Comparison of ENCODE assay signal across 30 cellular contexts in genomic region chr17:47684025-47684424, GRCh38. TPM values are rescaled to one million over a fixed set of nuclear protein-coding genes. Genes with fewer than 3 reads are reported as not detected.
DNase-seq lines count a peak whose midpoint lies in the region; ATAC-seq, FAIRE-seq and TF ChIP-seq lines count a peak whose summit lies in the region.
"Had no signal": no experiment of that assay in that cellular context is flagged by ENCODE, and none has a peak within 500 bp of the region (broad histone marks: within the 10 kb centered on the region; RNA-seq: fewer than 3 reads in every experiment).

No MANE protein-coding gene starts in this region.

- H3K79me1 ChIP-seq in H1 (ENCODE audit: low read depth, low read length), result no peaks in the 10 kb centered on the region

- POLR2A ChIA-PET in H1 (lab: Charles Lee; ENCODE audit: partially characterized antibody), result interaction anchor here (0.6 to 46.3 kb wide), 9 partner anchors 2 to 1816 kb away, joined by 3 to 1575 read pairs (median 4); partner anchors contain the start of genes KPNB1 and TBKBP1

- H3K4me1 ChIP-seq in H1 (replicated peaks in 1 of 4; ENCODE audit: control insufficient read depth in 3 of 4, insufficient read depth in 4 of 4, low read length in 3 of 4) (peaks cover 2 to 11% (median 5%) of the 10 kb centered on the region in 4 experiments; a peak in 5 of 7 replicates), neural progenitor cell (peaks cover 15% of the 10 kb centered on the region)
- H3K4me1 ChIP-seq: breast epithelium, colonic mucosa had no signal

- H2BK12ac ChIP-seq in H1 (ENCODE audit: low read depth, low read length), result no peak overlapping the region

- TF ChIP-seq POLR2A in GM12892 (IDR thresholded peaks at IDR 0.05; ENCODE audit: low read depth, low read length) (peak; percentile 64), H1 (IDR thresholded peaks at IDR 0.05; ENCODE audit: control extremely low read depth in 1 of 2, low read depth in 2 of 2, low read length in 2 of 2) (no peak; a peak in 1 of 3 replicates)

- no peak overlapping the region for H4K8ac ChIP-seq in H1 (ENCODE audit: extremely low read depth, insufficient read depth, low read length)

- H3K4me2 ChIP-seq in H1 (ENCODE audit: insufficient read depth in 1 of 2, low read depth in 2 of 2, low read length in 2 of 2) (no peak overlapping the region), neural progenitor cell (no peak overlapping the region)
- H3K4me2 ChIP-seq: hepatocyte, KMS-11, PC-9 had no signal

- no peak overlapping the region for H4K91ac ChIP-seq in H1 (replicated peaks; ENCODE audit: insufficient read length, low read length)

- no peak for TF ChIP-seq RAD21 in H1 (IDR thresholded peaks at IDR 0.05 in 1 of 2, conservative IDR thresholded peaks at IDR 0.05 in 1 of 2; ENCODE audit: low read depth in 2 of 2, low read length in 2 of 2)

- no peak overlapping the region for H3K4ac ChIP-seq in H1 (replicated peaks; ENCODE audit: insufficient read length, low read depth, low read length)

- H3K9ac ChIP-seq in H1 (replicated peaks in 1 of 4; ENCODE audit: extremely low read depth in 1 of 4, low read depth in 3 of 4, low read length in 3 of 4), result no peak overlapping the region
- no peak overlapping the region for H3K9ac ChIP-seq in neural progenitor cell
- H3K9ac ChIP-seq: KMS-11 had no signal

- whole genome bisulfite sequencing in H1 (ENCODE audit: extremely low coverage in 1 of 2, insufficient coverage in 1 of 2, insufficient read length in 1 of 2, insufficient replicate concordance in 2 of 2, low coverage in 1 of 2, low lambda C conversion rate in 2 of 2, missing lambda C conversion rate in 1 of 2), 2 experiments, result 93% methylated on average over 4 of the region's 4 CpGs; no CpG with 5 or more reads in 1 of the 2 experiments

- no peak for TF ChIP-seq EP300 in H1 (IDR thresholded peaks at IDR 0.05; ENCODE audit: borderline replicate concordance in 1 of 2, low read depth in 2 of 2, low read length in 2 of 2)

- H3K4me3 ChIP-seq in H1 (ENCODE audit: extremely low read depth in 1 of 4, insufficient read depth in 2 of 4, low read depth in 3 of 4, low read length in 4 of 4) (no peak overlapping the region), neural progenitor cell (no peak overlapping the region), H7 (ENCODE audit: insufficient read depth, low read depth, low read length) (no peak overlapping the region)
- H3K4me3 ChIP-seq: breast epithelium, colonic mucosa, esophagus muscularis mucosa, hepatocyte, PC-9 had no signal

- H3K14ac ChIP-seq in H1 (ENCODE audit: insufficient read length), result no peak overlapping the region

- H3K27me3 Mint-ChIP-seq in activated T-cell treated with anti-CD3 and anti-CD28 coated beads, Interleukin-2, amount 50 U/mL, for 72 hours (ENCODE audit: low read depth), result no peaks in the 10 kb centered on the region
- H3K27me3 Mint-ChIP-seq in activated T-cell treated with anti-CD3 and anti-CD28 coated beads, Interleukin-2, amount 50 U/mL, for 4 hours (ENCODE audit: low read depth), result no peaks in the 10 kb centered on the region
- H3K27me3 Mint-ChIP-seq in neural progenitor cell (ENCODE audit: insufficient read depth, low read depth), result peaks cover 2% of the 10 kb centered on the region
- H3K27me3 Mint-ChIP-seq: effector memory CD8-positive, alpha-beta T cell; naive thymus-derived CD4-positive, alpha-beta T cell; stimulated activated memory B cell treated with anti-CD40 and anti-IgM and Interleukin-4, amounts not matched to agents 10 μg/mL and 1 μg/mL and 100 μg/mL, for 72 hours had no signal

- peak overlapping the region; percentile 88 for H3K27ac Mint-ChIP-seq in activated T-cell treated with anti-CD3 and anti-CD28 coated beads, Interleukin-2, amount 50 U/mL, for 72 hours
- no peak overlapping the region for H3K27ac Mint-ChIP-seq in neural progenitor cell
- H3K27ac Mint-ChIP-seq: stimulated activated memory B cell treated with anti-CD40 and anti-IgM and Interleukin-4, amounts not matched to agents 10 μg/mL and 1 μg/mL and 100 μg/mL, for 72 hours had no signal

- H3K27ac ChIP-seq in H1 (ENCODE audit: low read depth, low read length), result no peak overlapping the region
- H3K27ac ChIP-seq in neural progenitor cell, result peak overlapping the region; percentile 14
- H3K27ac ChIP-seq: C4-2B, colonic mucosa, esophagus muscularis mucosa, hepatocyte, KMS-11 had no signal

- peaks cover 16 to 54% of the 10 kb centered on the region in 2 donors for H3K36me3 Mint-ChIP-seq in activated T-cell treated with anti-CD3 and anti-CD28 coated beads, Interleukin-2, amount 50 U/mL, for 72 hours (ENCODE audit: insufficient read depth in 2 of 2)
- H3K36me3 Mint-ChIP-seq in activated T-cell treated with anti-CD3 and anti-CD28 coated beads, Interleukin-2, amount 50 U/mL, for 4 hours (ENCODE audit: insufficient read depth), result peaks cover 48% of the 10 kb centered on the region
- peaks cover 40% of the 10 kb centered on the region for H3K36me3 Mint-ChIP-seq in neural progenitor cell

- H3K56ac ChIP-seq in H1 (replicated peaks; ENCODE audit: insufficient read length, low read depth, low read length), result no peak overlapping the region

- H3K79me2 ChIP-seq in H1 (ENCODE audit: control insufficient read depth in 1 of 2, insufficient read depth in 2 of 2, low read length in 2 of 2), result no peaks in the 10 kb centered on the region
- H3K79me2 ChIP-seq in neural progenitor cell (ENCODE audit: low read depth), result no peaks in the 10 kb centered on the region
- H3K79me2 ChIP-seq: hepatocyte had no signal

- H2AK5ac ChIP-seq in H1 (ENCODE audit: low read depth, low read length), result no peak overlapping the region

- no peaks in the 10 kb centered on the region for H3K23me2 ChIP-seq in H1 (ENCODE audit: low read depth, low read length)

- no peak overlapping the region for H2BK20ac ChIP-seq in H1 (ENCODE audit: low read length)

- H2AFZ ChIP-seq in H1 (ENCODE audit: low read length), result no peak overlapping the region
- H2AFZ ChIP-seq in neural progenitor cell (replicated peaks), result no peak overlapping the region
- H2AFZ ChIP-seq: hepatocyte, PC-9 had no signal

- peaks cover 29% of the 10 kb centered on the region for H3K4me1 Mint-ChIP-seq in activated T-cell treated with anti-CD3 and anti-CD28 coated beads, Interleukin-2, amount 50 U/mL, for 72 hours (ENCODE audit: low read depth)
- H3K4me1 Mint-ChIP-seq in activated T-cell treated with anti-CD3 and anti-CD28 coated beads, Interleukin-2, amount 50 U/mL, for 4 hours (ENCODE audit: low read depth), result peaks cover 5% of the 10 kb centered on the region
- peaks cover 11% of the 10 kb centered on the region for H3K4me1 Mint-ChIP-seq in neural progenitor cell
- H3K4me1 Mint-ChIP-seq: stimulated activated memory B cell treated with anti-CD40 and anti-IgM and Interleukin-4, amounts not matched to agents 10 μg/mL and 1 μg/mL and 100 μg/mL, for 72 hours had no signal

- H3K4me3 Mint-ChIP-seq in activated T-cell treated with anti-CD3 and anti-CD28 coated beads, Interleukin-2, amount 50 U/mL, for 72 hours, result no peak overlapping the region
- no peak overlapping the region for H3K4me3 Mint-ChIP-seq in activated T-cell treated with anti-CD3 and anti-CD28 coated beads, Interleukin-2, amount 50 U/mL, for 4 hours
- H3K4me3 Mint-ChIP-seq in neural progenitor cell, result no peak overlapping the region
- H3K4me3 Mint-ChIP-seq: effector memory CD8-positive, alpha-beta T cell; naive thymus-derived CD4-positive, alpha-beta T cell; stimulated activated memory B cell treated with anti-CD40 and anti-IgM and Interleukin-4, amounts not matched to agents 10 μg/mL and 1 μg/mL and 100 μg/mL, for 72 hours had no signal

- no peak overlapping the region for H2BK15ac ChIP-seq in H1 (ENCODE audit: low read length)

- CTCF ChIA-PET in H1 (lab: Charles Lee; ENCODE audit: partially characterized antibody), result interaction anchor here (0.6 to 2.0 kb wide), 7 partner anchors 9 to 1472 kb away, joined by 3 to 8 read pairs (median 3); no protein-coding TSS in a partner anchor

- no peak for ATAC-seq in activated T-cell treated with anti-CD3 and anti-CD28 coated beads, Interleukin-2, amount 50 U/mL, for 72 hours (replicated peaks in 1 of 2)
- ATAC-seq in activated T-cell treated with anti-CD3 and anti-CD28 coated beads, Interleukin-2, amount 50 U/mL, for 4 hours, result no peak
- no peak for ATAC-seq in HG02678 (IDR thresholded peaks at IDR 0.05; ENCODE audit: unreplicated experiment)
- ATAC-seq: effector memory CD8-positive, alpha-beta T cell; naive thymus-derived CD4-positive, alpha-beta T cell; right cardiac atrium; stimulated activated memory B cell treated with anti-CD40 and anti-IgM and Interleukin-4, amounts not matched to agents 10 μg/mL and 1 μg/mL and 100 μg/mL, for 72 hours had no signal

- peaks cover 87% of the 10 kb centered on the region for H3F3A ChIP-seq in neural progenitor cell (ENCODE audit: low read depth)

- TF ChIP-seq CTCF in H1 (IDR thresholded peaks at IDR 0.05; ENCODE audit: control extremely low read depth in 1 of 3, insufficient read depth in 1 of 3, low read depth in 1 of 3, low read length in 3 of 3) (no peak), neural progenitor cell (IDR thresholded peaks at IDR 0.05) (no peak)

- no peak for FAIRE-seq in GM12892 (lab: Jason Lieb, UNC)
- FAIRE-seq in H1 (lab: Jason Lieb, UNC), result no peak
- FAIRE-seq: D721Med, frontal cortex, GM19239, TTC549 had no signal

- H4K20me1 ChIP-seq in H1 (replicated peaks in 1 of 2; ENCODE audit: control insufficient read depth in 1 of 2, insufficient read depth in 2 of 2, low read length in 2 of 2) (peaks cover 0 to 7% of the 10 kb centered on the region in 2 experiments), neural progenitor cell (ENCODE audit: low read depth) (peaks cover 54% of the 10 kb centered on the region)

- H3K27me3 ChIP-seq in H1 (replicated peaks in 1 of 4; ENCODE audit: control insufficient read depth in 3 of 4, extremely low read depth in 1 of 4, insufficient read depth in 3 of 4, low read length in 3 of 4), result no peaks in the 10 kb centered on the region
- no peaks in the 10 kb centered on the region for H3K27me3 ChIP-seq in neural progenitor cell
- no peaks in the 10 kb centered on the region for H3K27me3 ChIP-seq in H7 (ENCODE audit: control insufficient read depth, insufficient read depth, low read length)
- H3K27me3 ChIP-seq: breast epithelium, colonic mucosa, esophagus muscularis mucosa, hepatocyte had no signal

- no peak overlapping the region for H3K18ac ChIP-seq in H1 (ENCODE audit: extremely low read depth, low read length)

- no peak overlapping the region for H2BK5ac ChIP-seq in H1 (ENCODE audit: low read depth, low read length)

- no peak for DNase-seq in activated T-cell treated with anti-CD3 and anti-CD28 coated beads, Interleukin-2, amount 50 U/mL, for 72 hours
- DNase-seq in activated T-cell treated with anti-CD3 and anti-CD28 coated beads, Interleukin-2, amount 50 U/mL, for 4 hours, result no peak
- no peak for DNase-seq in GM12892 (ENCODE audit: insufficient read length)
- DNase-seq in H1 (ENCODE audit: low read depth in 1 of 2, low spot score in 2 of 2), result no peak
- no peak for DNase-seq in neural progenitor cell (ENCODE audit: low spot score)
- DNase-seq in H7, result no peak
- DNase-seq in SKM-1 (lab: John Stamatoyannopoulos, UW; ENCODE audit: unreplicated experiment), result no peak
- DNase-seq: activated effector memory CD4-positive, alpha-beta T cell treated with anti-CD3 and anti-CD28 coated beads, Interleukin-2, amount 50 U/mL, for 16 hours; amniotic stem cell; colonic mucosa; effector memory CD8-positive, alpha-beta T cell; naive thymus-derived CD4-positive, alpha-beta T cell; NCI-H1436; NCI-H446 treated with DMSO at 0.1 percent for 48 hours; PC-9; right cardiac atrium; SHP77; stimulated activated CD4-positive, alpha-beta T cell treated with anti-CD3 and anti-CD28 coated beads, Interleukin-4, amount 100 ng/mL, for 1 hour had no signal

- H3K9me3 ChIP-seq in H1 (ENCODE audit: insufficient read depth in 2 of 2, low read depth in 1 of 2, low read length in 1 of 2) (no peaks in the 10 kb centered on the region), neural progenitor cell (ENCODE audit: low read depth) (no peaks in the 10 kb centered on the region)
- H3K9me3 ChIP-seq: breast epithelium, colonic mucosa, esophagus muscularis mucosa had no signal

- no peak overlapping the region for H2BK120ac ChIP-seq in H1 (replicated peaks; ENCODE audit: low read depth, low read length)

- H4K5ac ChIP-seq in H1 (ENCODE audit: insufficient read length, low read depth, low read length), result no peak overlapping the region

- no peak overlapping the region for H3K23ac ChIP-seq in H1 (ENCODE audit: insufficient read length)

- no peaks in the 10 kb centered on the region for H3K9me3 Mint-ChIP-seq in activated T-cell treated with anti-CD3 and anti-CD28 coated beads, Interleukin-2, amount 50 U/mL, for 72 hours
- no peaks in the 10 kb centered on the region for H3K9me3 Mint-ChIP-seq in activated T-cell treated with anti-CD3 and anti-CD28 coated beads, Interleukin-2, amount 50 U/mL, for 4 hours
- no peaks in the 10 kb centered on the region for H3K9me3 Mint-ChIP-seq in neural progenitor cell
- H3K9me3 Mint-ChIP-seq: effector memory CD8-positive, alpha-beta T cell; stimulated activated memory B cell treated with anti-CD40 and anti-IgM and Interleukin-4, amounts not matched to agents 10 μg/mL and 1 μg/mL and 100 μg/mL, for 72 hours had no signal

- H3K36me3 ChIP-seq in H1 (ENCODE audit: control insufficient read depth in 2 of 4, insufficient read depth in 4 of 4, low read length in 3 of 4) (peaks cover 30 to 64% (median 44%) of the 10 kb centered on the region in 4 experiments), neural progenitor cell (peaks cover 21% of the 10 kb centered on the region), H7 (replicated peaks; ENCODE audit: control insufficient read depth, insufficient read depth, low read length) (peaks cover 27% of the 10 kb centered on the region)
- H3K36me3 ChIP-seq: breast epithelium had no signal

RNA-seq across cellular contexts. Expression of gene TBKBP1, which starts 9.9 kb away (rescaled TPM):
- 10 to 100 TPM; 24.2 to 28.7 TPM for total RNA-seq in activated T-cell treated with anti-CD3 and anti-CD28 coated beads, Interleukin-2, amount 50 U/mL, for 72 hours
- 10 to 100 TPM; 24.4 to 34.7 (median 24.6) TPM for total RNA-seq in activated T-cell treated with anti-CD3 and anti-CD28 coated beads, Interleukin-2, amount 50 U/mL, for 4 hours
- 0.59 TPM for polyA plus RNA-seq in GM12892 (2012; ENCODE audit: missing spikeins)
- 15.1 and 16.7 TPM in 2 replicates for total RNA-seq in H1 (2021; fragmentation: NEBNext Ultra II Directional; extraction: Animal tissue kit (Norgen Biotek cat#: 25700))
- polyA plus RNA-seq in H1 (2011; rRNA removed), result 6.3 and 9.3 TPM in 2 replicates
- polyA plus RNA-seq in H1 (2011; cell fraction: cytosol; rRNA removed), result 8.4 TPM
- 20.6 TPM for polyA plus RNA-seq in H1 (2011; cell fraction: nucleus; rRNA removed)
- 17.1 to 26.1 TPM (median 23.5 TPM) in 4 replicates for polyA plus RNA-seq in H1 (2012, experiment 1 of 2)
- polyA plus RNA-seq in H1 (2012, experiment 2 of 2), result 21.5 TPM
- polyA plus RNA-seq in H1 (2013, experiment 1 of 2), result 6.6 TPM
- 7.1 TPM for polyA plus RNA-seq in H1 (2013, experiment 2 of 2)
- polyA minus RNA-seq in H1 (2011; rRNA and poly(A)+ RNA removed), result 5.1 and 6.0 TPM in 2 replicates
- polyA minus RNA-seq in H1 (2011; cell fraction: cytosol; rRNA and poly(A)+ RNA removed), result 11.2 TPM
- polyA minus RNA-seq in H1 (2011; cell fraction: nucleus; rRNA and poly(A)+ RNA removed), result 7.2 TPM
- total RNA-seq in neural progenitor cell (ENCODE audit: low replicate concordance), result 3.0 and 21.6 TPM in 2 replicates
- 13.9 and 16.3 TPM in 2 replicates for total RNA-seq in H7 (2014; rRNA removed; shearing (Covaris generic))

RNA-seq across cellular contexts. Expression of gene KPNB1, which starts 34.3 kb away (rescaled TPM):
- 100 to 1,000 TPM; 581 to 729 TPM for total RNA-seq in activated T-cell treated with anti-CD3 and anti-CD28 coated beads, Interleukin-2, amount 50 U/mL, for 72 hours
- total RNA-seq in activated T-cell treated with anti-CD3 and anti-CD28 coated beads, Interleukin-2, amount 50 U/mL, for 4 hours, result 100 to 1,000 TPM; 916 to 992 (median 944) TPM
- 343 TPM for polyA plus RNA-seq in GM12892 (2012; ENCODE audit: missing spikeins)
- total RNA-seq in H1 (2021; fragmentation: NEBNext Ultra II Directional; extraction: Animal tissue kit (Norgen Biotek cat#: 25700)), result 625 and 635 TPM in 2 replicates
- polyA plus RNA-seq in H1 (2011; rRNA removed), result 142 and 171 TPM in 2 replicates
- polyA plus RNA-seq in H1 (2011; cell fraction: cytosol; rRNA removed), result 209 TPM
- 433 TPM for polyA plus RNA-seq in H1 (2011; cell fraction: nucleus; rRNA removed)
- polyA plus RNA-seq in H1 (2012, experiment 1 of 2), result 357 to 670 TPM (median 408 TPM) in 4 replicates
- polyA plus RNA-seq in H1 (2012, experiment 2 of 2), result 16.3 TPM
- polyA plus RNA-seq in H1 (2013, experiment 1 of 2), result 602 TPM
- polyA plus RNA-seq in H1 (2013, experiment 2 of 2), result 545 TPM
- polyA minus RNA-seq in H1 (2011; rRNA and poly(A)+ RNA removed), result 512 and 884 TPM in 2 replicates
- polyA minus RNA-seq in H1 (2011; cell fraction: cytosol; rRNA and poly(A)+ RNA removed), result 185 TPM
- polyA minus RNA-seq in H1 (2011; cell fraction: nucleus; rRNA and poly(A)+ RNA removed), result 342 TPM
- 454 and 543 TPM in 2 replicates for total RNA-seq in neural progenitor cell (ENCODE audit: low replicate concordance)
- total RNA-seq in H7 (2014; rRNA removed; shearing (Covaris generic)), result 389 and 429 TPM in 2 replicates

RNA-seq across cellular contexts. Expression of gene TBX21, which starts 49.0 kb away (rescaled TPM):
- total RNA-seq in activated T-cell treated with anti-CD3 and anti-CD28 coated beads, Interleukin-2, amount 50 U/mL, for 72 hours, result 10 to 100 TPM; 27.9 to 45.5 TPM
- total RNA-seq in activated T-cell treated with anti-CD3 and anti-CD28 coated beads, Interleukin-2, amount 50 U/mL, for 4 hours, result 100 to 1,000 TPM in 2 of 3 donors, 10 to 100 TPM in 1; 77.8 to 111 (median 101) TPM
- polyA plus RNA-seq in GM12892 (2012; ENCODE audit: missing spikeins), result not detected
- not detected in 2 replicates for total RNA-seq in H1 (2021; fragmentation: NEBNext Ultra II Directional; extraction: Animal tissue kit (Norgen Biotek cat#: 25700))
- polyA plus RNA-seq in H1 (2011; rRNA removed), result 0.05 TPM in 1 of 2 replicates, not detected in the other
- polyA plus RNA-seq in H1 (2011; cell fraction: cytosol; rRNA removed), result 0.04 TPM
- polyA plus RNA-seq in H1 (2011; cell fraction: nucleus; rRNA removed), result not detected
- not detected in 4 replicates for polyA plus RNA-seq in H1 (2012, experiment 1 of 2)
- not detected for polyA plus RNA-seq in H1 (2012, experiment 2 of 2)
- 0.02 TPM for polyA plus RNA-seq in H1 (2013, experiment 1 of 2)
- 0.02 TPM for polyA plus RNA-seq in H1 (2013, experiment 2 of 2)
- 0.05 TPM in 1 of 2 replicates, not detected in the other for polyA minus RNA-seq in H1 (2011; rRNA and poly(A)+ RNA removed)
- polyA minus RNA-seq in H1 (2011; cell fraction: cytosol; rRNA and poly(A)+ RNA removed), result not detected
- not detected for polyA minus RNA-seq in H1 (2011; cell fraction: nucleus; rRNA and poly(A)+ RNA removed)
- total RNA-seq in neural progenitor cell (ENCODE audit: low replicate concordance), result 0.12 TPM in 1 of 2 replicates, not detected in the other
- total RNA-seq in H7 (2014; rRNA removed; shearing (Covaris generic)), result not detected in 2 replicates
- total RNA-seq: hepatocyte, HT1080, PC-9 had no signal
- polyA plus RNA-seq: hepatocyte had no signal

Comparison
In these comparisons a context has a peak if more than half of its experiments do, and no peak if none do; other contexts are left out.
1. RNA of gene TBX21, which starts 49.0 kb away (total RNA-seq): 77.8 to 111 TPM in activated T-cell treated with anti-CD3 and anti-CD28 coated beads, Interleukin-2, amount 50 U/mL, for 4 hours and 27.9 to 45.5 TPM in activated T-cell treated with anti-CD3 and anti-CD28 coated beads, Interleukin-2, amount 50 U/mL, for 72 hours; not detected in H1, 0.12 TPM in neural progenitor cell and not detected in H7; every median in the first group is over 10 times any median in the second.